Comparison of ENCODE assay signal across 8 cellular contexts in genomic region chr2:113889471-113890252, GRCh38. TPM values are rescaled to one million over a fixed set of nuclear protein-coding genes. Genes with fewer than 3 reads are reported as not detected.
DNase-seq lines count a peak whose midpoint lies in the region; ATAC-seq and TF ChIP-seq lines count a peak whose summit lies in the region.

Gene ACTR3 (plus strand): TSS chr2:113890089. CDS start chr2:113890280, 191 bp downstream.

- peak within 1 kb of the TSS; percentile 89 for H3K4me3 ChIP-seq in upper lobe of right lung

- DNase-seq in NCI-H1694 treated with DMSO at 0.1 percent for 48 hours (lab: John Stamatoyannopoulos, UW) = peak; percentile 97
- peak; percentile 93 to 99 (median 98) for DNase-seq in T-helper 17 cell
- DNase-seq in amygdala (lab: John Stamatoyannopoulos, UW) = peak; percentile 52 to 99 (median 95)
- peak; percentile 98 for DNase-seq in left cardiac atrium
- peak; percentile 99 for DNase-seq in posterior vena cava (ENCODE audit: low spot score)
- DNase-seq in upper lobe of right lung = peak; percentile 99

- peaks cover 43% of the 10 kb centered on the region for H3K4me1 ChIP-seq in upper lobe of right lung

- no peaks in the 10 kb centered on the region for H3K27me3 Mint-ChIP-seq in T-helper 17 cell

- peaks cover 61% of the 10 kb centered on the region for H3K4me1 Mint-ChIP-seq in T-helper 17 cell

- H3K36me3 ChIP-seq in upper lobe of right lung = no peaks in the 10 kb centered on the region

- intact Hi-C loops in left cardiac atrium (cut with DNase I) = loop anchor here in 1 of 2 donors (2.0 kb wide), 1 partner anchor 133 kb away; the partner anchor contains the start of gene SLC35F5
- intact Hi-C loops in posterior vena cava (cut with DNase I) = loop anchor here in 1 of 2 donors (10.0 kb wide), 2 partner anchors 55 to 135 kb away; partner anchors contain the start of gene SLC35F5
- intact Hi-C loops in upper lobe of right lung (cut with DNase I) = no loop called here

- TF ChIP-seq POLR2A in GM15510 (IDR thresholded peaks at IDR 0.05; ENCODE audit: borderline replicate concordance, extremely low read depth, insufficient read length) = peak; percentile 71

- ATAC-seq in HG02885 (IDR thresholded peaks at IDR 0.05; ENCODE audit: poor library complexity, unreplicated experiment) = peak; percentile 57
- peak; percentile 90 for ATAC-seq in T-helper 17 cell
- ATAC-seq in left cardiac atrium = peak; percentile 97
- ATAC-seq in upper lobe of right lung = peak; percentile 96

- peak within 1 kb of the TSS; percentile 96 for H3K27ac ChIP-seq in upper lobe of right lung

- no peak for TF ChIP-seq CTCF in upper lobe of right lung (IDR thresholded peaks at IDR 0.05)

- H3K4me3 Mint-ChIP-seq in T-helper 17 cell = peak within 1 kb of the TSS; percentile 97

- H3K36me3 Mint-ChIP-seq in T-helper 17 cell (ENCODE audit: low read depth) = peaks cover 3% of the 10 kb centered on the region

- H3K27ac Mint-ChIP-seq in T-helper 17 cell = peak within 1 kb of the TSS; percentile 95

- H3K9me3 ChIP-seq in T-helper 17 cell (ENCODE audit: control insufficient read depth, low read length, poor library complexity, severe bottlenecking) (no peaks in the 10 kb centered on the region), upper lobe of right lung (no peaks in the 10 kb centered on the region)

- no peaks in the 10 kb centered on the region for H3K27me3 ChIP-seq in upper lobe of right lung

RNA-seq across cellular contexts. Expression of gene ACTR3, which starts in this region (rescaled TPM):
- total RNA-seq in T-helper 17 cell (100 to 1,000 TPM; 229 to 267 TPM), left cardiac atrium (100 to 1,000 TPM; 132 to 184 TPM), posterior vena cava (100 to 1,000 TPM; 322 to 408 TPM), upper lobe of right lung (229 TPM)

Comparison
In these comparisons a context has a peak if more than half of its experiments do, and no peak if none do; other contexts are left out.
1. Peak in every context shown above with its lines: DNase-seq, ATAC-seq, H3K4me3 ChIP-seq and H3K27ac ChIP-seq.